7 cellular contexts compared by ENCODE assay signal in genomic region chr1:226407199-226407496, GRCh38. TPM values are rescaled to one million over a fixed set of nuclear protein-coding genes. Genes with fewer than 3 reads are reported as not detected.
DNase-seq lines count a peak whose midpoint lies in the region; ATAC-seq and TF ChIP-seq lines count a peak whose summit lies in the region.

No MANE protein-coding gene starts in this region.

- H3K4me1 ChIP-seq in HEK293 (ENCODE audit: control insufficient read depth, insufficient read depth, low read length), result peaks cover 23% of the 10 kb centered on the region

- H3K4me3 Mint-ChIP-seq in WTC11, result peak overlapping the region; percentile 99
- peak overlapping the region; percentile 95 to 97 for H3K4me3 Mint-ChIP-seq in stimulated activated naive CD8-positive, alpha-beta T cell treated with anti-CD3 and anti-CD28 coated beads, Interleukin-15, amount 100 ng/mL, for 72 hours

- H3K4me1 Mint-ChIP-seq in WTC11, result peaks cover 49% of the 10 kb centered on the region
- peaks cover 52% of the 10 kb centered on the region for H3K4me1 Mint-ChIP-seq in stimulated activated naive CD8-positive, alpha-beta T cell treated with anti-CD3 and anti-CD28 coated beads, Interleukin-15, amount 100 ng/mL, for 72 hours

- H3K27ac ChIP-seq in HEK293 (ENCODE audit: extremely low read depth, low read depth, low read length), result peak overlapping the region; percentile 95

- peak overlapping the region; percentile 99 for H3K27ac Mint-ChIP-seq in WTC11
- H3K27ac Mint-ChIP-seq in stimulated activated naive CD8-positive, alpha-beta T cell treated with anti-CD3 and anti-CD28 coated beads, Interleukin-15, amount 100 ng/mL, for 72 hours, result peak overlapping the region; percentile 96 to 99

- no peaks in the 10 kb centered on the region for H3K9me3 ChIP-seq in HEK293 (ENCODE audit: control insufficient read depth, insufficient read depth, low read depth, low read length)

- H3K36me3 ChIP-seq in HEK293 (ENCODE audit: control insufficient read depth in 2 of 2, insufficient read depth in 1 of 2, low read length in 2 of 2), result peaks cover under 1 to 20% of the 10 kb centered on the region in 2 experiments; a peak in 1 of 3 replicates

- peak overlapping the region; percentile 71 for H3K4me3 ChIP-seq in HEK293 (ENCODE audit: low read depth, low read length)
- H3K4me3 ChIP-seq in iPS-11a (ENCODE audit: low read depth, low read length), result peak overlapping the region; percentile 91

- peaks cover 6% of the 10 kb centered on the region for H3K36me3 Mint-ChIP-seq in WTC11

- H3K27me3 Mint-ChIP-seq in WTC11 (ENCODE audit: low read depth), result no peaks in the 10 kb centered on the region
- H3K27me3 Mint-ChIP-seq in stimulated activated naive CD8-positive, alpha-beta T cell treated with anti-CD3 and anti-CD28 coated beads, Interleukin-15, amount 100 ng/mL, for 72 hours, result no peaks in the 10 kb centered on the region

- TF ChIP-seq CTCF in HEK293 (tag by site-specific recombination; IDR thresholded peaks at IDR 0.05) (no peak), WTC11 (IDR thresholded peaks at IDR 0.05) (no peak)

- CTCF ChIA-PET in HEK293 (lab: Yijun Ruan, JAX), result interaction anchor here (0.6 to 7.5 kb wide), 24 partner anchors 10 to 400 kb away, joined by 3 to 125 read pairs (median 5); partner anchors contain the start of gene STUM
- CTCF ChIA-PET in WTC11 (lab: Charles Lee), result interaction anchor here (0.6 to 4.3 kb wide), 28 partner anchors 8 to 885 kb away, joined by 3 to 40 read pairs (median 8); partner anchors contain the start of gene STUM

- no peaks in the 10 kb centered on the region; the same call in 1 of the 2 replicates for H3K9me3 Mint-ChIP-seq in WTC11
- peaks cover 0 to 6% of the 10 kb centered on the region in 2 donors for H3K9me3 Mint-ChIP-seq in stimulated activated naive CD8-positive, alpha-beta T cell treated with anti-CD3 and anti-CD28 coated beads, Interleukin-15, amount 100 ng/mL, for 72 hours

- POLR2A ChIA-PET in HEK293 (lab: Yijun Ruan, JAX), result interaction anchor here (0.5 to 2.4 kb wide), 11 partner anchors 10 to 532 kb away, joined by 3 to 14 read pairs (median 5); partner anchors contain the start of genes COQ8A and LIN9
- POLR2A ChIA-PET in WTC11 (lab: Charles Lee), result interaction anchor here (1.3 kb wide), 1 partner anchor 143 kb away, joined by 3 read pairs; no protein-coding TSS in a partner anchor

- ATAC-seq in WTC11, result no peak
- ATAC-seq in stimulated activated naive CD8-positive, alpha-beta T cell treated with anti-CD3 and anti-CD28 coated beads, Interleukin-15, amount 100 ng/mL, for 72 hours, result peak; percentile 0
- no peak for ATAC-seq in HG03439 (IDR thresholded peaks at IDR 0.05; ENCODE audit: unreplicated experiment)
- no peak for ATAC-seq in HG03442 (IDR thresholded peaks at IDR 0.05; ENCODE audit: unreplicated experiment)

- DNase-seq in WTC11 (ENCODE audit: low spot score) (no peak), AG08396 (ENCODE audit: low spot score) (no peak)
- no peak for DNase-seq in stimulated activated naive CD8-positive, alpha-beta T cell treated with anti-CD3 and anti-CD28 coated beads, Interleukin-15, amount 100 ng/mL, for 72 hours

TF ChIP-seq in HEK293, 187 proteins besides CTCF, POLR2A, EP300 and RAD21 (continues in another document):
- TF ChIP-seq MZF1 (tag by site-specific recombination; IDR thresholded peaks at IDR 0.05; ENCODE audit: borderline replicate concordance), result no peak
- no peak for TF ChIP-seq EGR2 (tag by site-specific recombination; IDR thresholded peaks at IDR 0.05; ENCODE audit: low read depth)
- no peak for TF ChIP-seq ZBTB1 (tag by site-specific recombination; IDR thresholded peaks at IDR 0.05)
- TF ChIP-seq ZNF148 (tag by site-specific recombination; IDR thresholded peaks at IDR 0.05; ENCODE audit: borderline replicate concordance), result no peak
- 0 out of 2 replicates have a peak, but pooled peaks have one; percentile 11 for TF ChIP-seq BCL11A (tag by site-specific recombination; IDR thresholded peaks at IDR 0.05; ENCODE audit: low read depth)
- TF ChIP-seq ZNF449 (tag by site-specific recombination; IDR thresholded peaks at IDR 0.05), result no peak

TF ChIP-seq in WTC11, 78 proteins besides CTCF, POLR2A, EP300 and RAD21:
- TF ChIP-seq ATF1 (CRISPR knock-in tag; IDR thresholded peaks at IDR 0.05) (no peak), RELA (CRISPR knock-in tag; IDR thresholded peaks at IDR 0.05; ENCODE audit: borderline replicate concordance) (no peak), TCF7 (CRISPR knock-in tag; IDR thresholded peaks at IDR 0.05; ENCODE audit: low read depth) (no peak), ZBTB21 (CRISPR knock-in tag; IDR thresholded peaks at IDR 0.05; ENCODE audit: borderline replicate concordance) (no peak), SMAD3 (CRISPR knock-in tag; IDR thresholded peaks at IDR 0.05; ENCODE audit: borderline replicate concordance) (no peak), CBFB (CRISPR knock-in tag; IDR thresholded peaks at IDR 0.05; ENCODE audit: low read depth) (no peak), IRF1 (CRISPR knock-in tag; IDR thresholded peaks at IDR 0.05) (no peak), FOXJ3 (CRISPR knock-in tag; IDR thresholded peaks at IDR 0.05; ENCODE audit: borderline replicate concordance) (no peak), ATF3 (CRISPR knock-in tag; conservative IDR thresholded peaks at IDR 0.05) (no peak), ZNF425 (CRISPR knock-in tag; conservative IDR thresholded peaks at IDR 0.05) (no peak)
TF ChIP-seq in WTC11: peak in this region for 0.

RNA-seq across cellular contexts. Expression of gene PARP1, which starts 0.7 kb away (rescaled TPM):
- 366 to 376 TPM (median 371 TPM) in 3 replicates for total RNA-seq in WTC11 (2021)

Comparison
In these comparisons a context has a peak if more than half of its experiments do, and no peak if none do; other contexts are left out.
1. Of the 8 proteins assayed by ChIP-seq in both HEK293 and WTC11: peak only in HEK293: ATF2; only in WTC11: none; in both: none; in neither: 7.